Comparison of ENCODE assay signal across 23 cellular contexts in genomic region chr11:76553554-76554476, GRCh38.
DNase-seq lines count a peak whose midpoint lies in the region; ATAC-seq and TF ChIP-seq lines count a peak whose summit lies in the region.
"Had no signal": no experiment of that assay in that cellular context is flagged by ENCODE, and none has a peak within 500 bp of the region (broad histone marks: within the 10 kb centered on the region; RNA-seq: fewer than 3 reads in every experiment).

No MANE protein-coding gene starts in this region.

- H3K27ac ChIP-seq in ovary (no peak overlapping the region), brain microvascular endothelial cell (no peak overlapping the region)
- H3K27ac ChIP-seq: BLaER1, GM23248, RWPE1 had no signal

- H3K27me3 ChIP-seq in ovary (no peaks in the 10 kb centered on the region), brain microvascular endothelial cell (replicated peaks) (no peaks in the 10 kb centered on the region)
- H3K27me3 ChIP-seq: BLaER1 had no signal

- DNase-seq in activated CD4-positive, CD25-positive, alpha-beta regulatory T cell (lab: John Stamatoyannopoulos, UW) = no peak
- DNase-seq in SK-MEL-5 (ENCODE audit: low read depth, low spot score) (peak; percentile 14), ovary (no peak), brain microvascular endothelial cell (no peak)
- DNase-seq in activated CD8-positive, alpha-beta memory T cell treated with anti-CD3 and anti-CD28 coated beads for 24 hours = no peak
- DNase-seq: 8988T; CD8-positive, alpha-beta memory T cell; DMS79 treated with DMSO at 0.1 percent for 48 hours; GM23248; MV-4-11; NCI-H1417; NCI-H187 treated with DMSO at 0.1 percent for 48 hours; NCI-H2171; NCI-H446 treated with DMSO at 0.1 percent for 48 hours; NCI-H748 treated with DMSO at 0.1 percent for 48 hours; PC-3 had no signal

- in situ Hi-C loops in SK-MEL-5 (cut with HindIII; ENCODE audit: low pct_unique_long_range_greater_than_20kb, low sequenced_read_pairs) = no loop called here
- in situ Hi-C loops in brain microvascular endothelial cell (cut with HindIII; ENCODE audit: low pct_ligation_motif_present, low sequenced_read_pairs) = no loop called here

- H3K9me3 ChIP-seq in ovary = no peaks in the 10 kb centered on the region
- H3K9me3 ChIP-seq: BLaER1 had no signal

- ATAC-seq in activated CD4-positive, CD25-positive, alpha-beta regulatory T cell treated with anti-CD3 and anti-CD28 coated beads, Interleukin-2, amount 50 U/mL, for 24 hours = peak; percentile 41 to 42
- ATAC-seq in esophagus mucosa = peak; percentile 63
- peak; percentile 59 for ATAC-seq in stimulated activated memory B cell treated with anti-CD40 and anti-IgM and Interleukin-4, amounts not matched to agents 10 μg/mL and 1 μg/mL and 100 μg/mL, for 72 hours
- ATAC-seq: HCT116, PC-3 had no signal

- H3K4me1 Mint-ChIP-seq in stimulated activated memory B cell treated with anti-CD40 and anti-IgM and Interleukin-4, amounts not matched to agents 10 μg/mL and 1 μg/mL and 100 μg/mL, for 72 hours = no peaks in the 10 kb centered on the region
- H3K4me1 Mint-ChIP-seq: CD8-positive, alpha-beta memory T cell had no signal

- H3K27me3 Mint-ChIP-seq in stimulated activated memory B cell treated with anti-CD40 and anti-IgM and Interleukin-4, amounts not matched to agents 10 μg/mL and 1 μg/mL and 100 μg/mL, for 72 hours = peaks cover 6% of the 10 kb centered on the region

- no peak for TF ChIP-seq POLR2A in ovary (IDR thresholded peaks at IDR 0.05)

- no peaks in the 10 kb centered on the region for H3K9me3 Mint-ChIP-seq in stimulated activated memory B cell treated with anti-CD40 and anti-IgM and Interleukin-4, amounts not matched to agents 10 μg/mL and 1 μg/mL and 100 μg/mL, for 72 hours
- H3K9me3 Mint-ChIP-seq: CD8-positive, alpha-beta memory T cell had no signal

- peaks cover 5% of the 10 kb centered on the region for H3K36me3 Mint-ChIP-seq in stimulated activated memory B cell treated with anti-CD40 and anti-IgM and Interleukin-4, amounts not matched to agents 10 μg/mL and 1 μg/mL and 100 μg/mL, for 72 hours

- intact Hi-C loops in ovary (cut with DNase I) = loop anchor here in 1 of 4 donors (5.0 kb wide), 1 partner anchor 128 kb away; no protein-coding TSS in a partner anchor

- no peak overlapping the region for H3K4me3 Mint-ChIP-seq in stimulated activated memory B cell treated with anti-CD40 and anti-IgM and Interleukin-4, amounts not matched to agents 10 μg/mL and 1 μg/mL and 100 μg/mL, for 72 hours
- H3K4me3 Mint-ChIP-seq: CD8-positive, alpha-beta memory T cell had no signal

- no peaks in the 10 kb centered on the region for H3K4me1 ChIP-seq in ovary (ENCODE audit: insufficient read depth)
- H3K4me1 ChIP-seq: BLaER1 had no signal

- 67 to 74% (median 73%) methylated on average over 8 of the region's 8 CpGs for WGBS in ovary, 3 donors

- no peaks in the 10 kb centered on the region for H3K36me3 ChIP-seq in ovary
- no peaks in the 10 kb centered on the region for H3K36me3 ChIP-seq in brain microvascular endothelial cell (replicated peaks)

- H3K4me3 ChIP-seq in ovary (no peak overlapping the region), brain microvascular endothelial cell (ENCODE audit: low read depth, low read length) (no peak overlapping the region)
- H3K4me3 ChIP-seq: BLaER1, GM23248, K562 had no signal

- TF ChIP-seq CTCF in ovary (IDR thresholded peaks at IDR 0.05) = no peak
- TF ChIP-seq CTCF in brain microvascular endothelial cell (IDR thresholded peaks at IDR 0.05; ENCODE audit: low read depth, low read length, missing control alignments) = no peak

- no peak overlapping the region for H3K27ac Mint-ChIP-seq in stimulated activated memory B cell treated with anti-CD40 and anti-IgM and Interleukin-4, amounts not matched to agents 10 μg/mL and 1 μg/mL and 100 μg/mL, for 72 hours

- no peak for TF ChIP-seq EP300 in ovary (IDR thresholded peaks at IDR 0.05)
